ENCODE assay signal across 7 cellular contexts in genomic region chr18:55405655-55406373, GRCh38.
A peak's percentile ranks its signal among the peaks of the same experiment; 100 is the strongest.
DNase-seq lines count a peak whose midpoint lies in the region; ATAC-seq and TF ChIP-seq lines count a peak whose summit lies in the region.

No MANE protein-coding gene starts in this region.

- peak in 1 of 2 donors; percentile 54 for TF ChIP-seq EP300 in tibial nerve (IDR thresholded peaks at IDR 0.05)

- peak; percentile 68 to 88 for DNase-seq in NCI-H524 (lab: John Stamatoyannopoulos, UW)
- peak; percentile 20 to 84 for DNase-seq in cerebellar nuclear complex (lab: John Stamatoyannopoulos, UW)
- DNase-seq in left lung, result peak in 1 of 2 donors; percentile 82
- peak; percentile 72 to 86 for DNase-seq in tibial nerve (ENCODE audit: low spot score in 2 of 2)
- no peak for DNase-seq in activated T-cell treated with anti-CD3 and anti-CD28 coated beads, Interleukin-2, amount 50 U/mL, for 4 hours

- 31 to 32% methylated on average over 6 of the region's 6 CpGs for WGBS in tibial nerve, 2 donors

- H3K9me3 Mint-ChIP-seq in activated T-cell treated with anti-CD3 and anti-CD28 coated beads, Interleukin-2, amount 50 U/mL, for 4 hours, result no peaks in the 10 kb centered on the region

- H3K9me3 ChIP-seq in left lung (no peaks in the 10 kb centered on the region), tibial nerve (no peaks in the 10 kb centered on the region)

- H3K4me3 ChIP-seq in left lung (no peak overlapping the region), tibial nerve (no peak overlapping the region)

- H3K36me3 ChIP-seq in left lung (no peaks in the 10 kb centered on the region), tibial nerve (no peaks in the 10 kb centered on the region)

- no peaks in the 10 kb centered on the region for H3K4me1 Mint-ChIP-seq in activated T-cell treated with anti-CD3 and anti-CD28 coated beads, Interleukin-2, amount 50 U/mL, for 4 hours (ENCODE audit: low read depth)

- H3K27me3 ChIP-seq in left lung (no peaks in the 10 kb centered on the region), tibial nerve (no peaks in the 10 kb centered on the region)

- H3K4me1 ChIP-seq in left lung, result peaks cover 0 to 30% of the 10 kb centered on the region in 2 donors
- H3K4me1 ChIP-seq in tibial nerve, result peaks cover 0 to 54% (median 12%) of the 10 kb centered on the region in 4 donors

- peak overlapping the region; percentile 8 to 67 for H3K27ac ChIP-seq in left lung
- peak overlapping the region in 2 of 4 donors; percentile 34 to 61 for H3K27ac ChIP-seq in tibial nerve

- TF ChIP-seq CTCF in left lung (IDR thresholded peaks at IDR 0.05), result no peak
- TF ChIP-seq CTCF in tibial nerve (IDR thresholded peaks at IDR 0.05), result no peak

- TF ChIP-seq POLR2A in tibial nerve (IDR thresholded peaks at IDR 0.05), result no peak

- peaks cover 3% of the 10 kb centered on the region for H3K27me3 Mint-ChIP-seq in activated T-cell treated with anti-CD3 and anti-CD28 coated beads, Interleukin-2, amount 50 U/mL, for 4 hours (ENCODE audit: low read depth)

- no peak overlapping the region for H3K4me3 Mint-ChIP-seq in activated T-cell treated with anti-CD3 and anti-CD28 coated beads, Interleukin-2, amount 50 U/mL, for 4 hours

- intact Hi-C loops in left lung (cut with DNase I), result no loop called here

- H3K36me3 Mint-ChIP-seq in activated T-cell treated with anti-CD3 and anti-CD28 coated beads, Interleukin-2, amount 50 U/mL, for 4 hours (ENCODE audit: insufficient read depth), result no peaks in the 10 kb centered on the region

- ATAC-seq in HG03108 (IDR thresholded peaks at IDR 0.05; ENCODE audit: unreplicated experiment), result peak; percentile 66
- ATAC-seq in left lung, result peak; percentile 78
- no peak for ATAC-seq in HG03045 (IDR thresholded peaks at IDR 0.05; ENCODE audit: unreplicated experiment)
- ATAC-seq in activated T-cell treated with anti-CD3 and anti-CD28 coated beads, Interleukin-2, amount 50 U/mL, for 4 hours, result no peak

Comparison
In these comparisons a context has a peak if more than half of its experiments do, and no peak if none do; other contexts are left out.
1. ATAC-seq: peak in HG03108 (single experiment) and left lung (single experiment); none in HG03045 (single experiment) and activated T-cell treated with anti-CD3 and anti-CD28 coated beads, Interleukin-2, amount 50 U/mL, for 4 hours (0 of 2).